In genomic region chr4:109702950-109703663, GRCh38 we compare ENCODE assay signal across 1 cellular context.
TF ChIP-seq lines count a peak whose summit lies in the region.

Gene CASP6 (minus strand): TSS chr4:109703445. CDS start chr4:109703395, 50 bp downstream.

TF ChIP-seq in H1, 55 proteins besides CTCF, POLR2A, EP300 and RAD21:
- no peak for TF ChIP-seq BRCA1 (IDR thresholded peaks at IDR 0.05; ENCODE audit: low read depth, low read length)
- no peak for TF ChIP-seq CTBP2 (IDR thresholded peaks at IDR 0.05; ENCODE audit: borderline replicate concordance, insufficient read depth, insufficient read length, low read length)
- TF ChIP-seq CHD1 (IDR thresholded peaks at IDR 0.05; ENCODE audit: low read depth, low read length) = no peak
- no peak for TF ChIP-seq MAFK (IDR thresholded peaks at IDR 0.05; ENCODE audit: low read depth, low read length)
- TF ChIP-seq USF2 (IDR thresholded peaks at IDR 0.05; ENCODE audit: low read length) = no peak
- peak in 1 of 2 experiments; percentile 38; a peak in 1 of 4 replicates for TF ChIP-seq SIN3A (conservative IDR thresholded peaks at IDR 0.05 in 1 of 2, IDR thresholded peaks at IDR 0.05 in 1 of 2; ENCODE audit: low read depth in 1 of 2, low read length in 2 of 2)
- TF ChIP-seq YY1 (IDR thresholded peaks at IDR 0.05; ENCODE audit: low read depth, low read length) = peak; percentile 43; the same call in 1 of the 2 replicates
- TF ChIP-seq ASH2L (IDR thresholded peaks at IDR 0.05; ENCODE audit: low read length) = peak; percentile 83
- TF ChIP-seq KDM4A (IDR thresholded peaks at IDR 0.05; ENCODE audit: low read depth, low read length, severe bottlenecking) = peak; percentile 95
- TF ChIP-seq SIX5 (IDR thresholded peaks at IDR 0.05; ENCODE audit: low read depth, low read length) = no peak
- TF ChIP-seq TAF7 (optimal IDR thresholded peaks at IDR 0.05; ENCODE audit: borderline replicate concordance, low read depth, low read length) = peak; percentile 29
- peak; percentile 42; the same call in 1 of the 2 replicates for TF ChIP-seq PHF8 (conservative IDR thresholded peaks at IDR 0.05; ENCODE audit: low read depth, low read length)
- no peak for TF ChIP-seq KDM5A (IDR thresholded peaks at IDR 0.05; ENCODE audit: low read length)
- no peak for TF ChIP-seq CBX5 (IDR thresholded peaks at IDR 0.05; ENCODE audit: low read depth, low read length)
- peak in 1 of 2 experiments; percentile 90; a peak in 2 of 4 replicates for TF ChIP-seq HDAC2 (IDR thresholded peaks at IDR 0.05; ENCODE audit: borderline replicate concordance in 1 of 2, low read depth in 2 of 2, low read length in 2 of 2)
- peak; percentile 28; the same call in 1 of the 2 replicates for TF ChIP-seq GTF2F1 (IDR thresholded peaks at IDR 0.05; ENCODE audit: borderline replicate concordance, low read depth, low read length)
- TF ChIP-seq SAP30 (IDR thresholded peaks at IDR 0.05; ENCODE audit: insufficient read depth, insufficient replicate concordance, low read length) = no peak
- no peak for TF ChIP-seq KDM1A (IDR thresholded peaks at IDR 0.05; ENCODE audit: borderline replicate concordance, low read length)
- TF ChIP-seq CBX8 (IDR thresholded peaks at IDR 0.05; ENCODE audit: borderline replicate concordance, low read depth, low read length) = no peak
- peak; percentile 44 for TF ChIP-seq CREB1 (IDR thresholded peaks at IDR 0.05)
- TF ChIP-seq RXRA (IDR thresholded peaks at IDR 0.05; ENCODE audit: insufficient read depth, low read depth, low read length) = no peak
- no peak for TF ChIP-seq NANOG (IDR thresholded peaks at IDR 0.05; ENCODE audit: insufficient read depth, low read depth, low read length, poor library complexity, severe bottlenecking)
- TF ChIP-seq TEAD4 (IDR thresholded peaks at IDR 0.05; ENCODE audit: low read depth, low read length) = no peak
- TF ChIP-seq NRF1 (IDR thresholded peaks at IDR 0.05; ENCODE audit: low read depth, low read length) = 0 out of 2 replicates have a peak, but pooled peaks have one; percentile 2
- no peak for TF ChIP-seq ATF2 (IDR thresholded peaks at IDR 0.05; ENCODE audit: low read length)
- TF ChIP-seq CHD7 (IDR thresholded peaks at IDR 0.05; ENCODE audit: insufficient replicate concordance, low read length) = no peak
- TF ChIP-seq ZNF274 (IDR thresholded peaks at IDR 0.05; ENCODE audit: borderline replicate concordance, extremely low read depth, low read length) = no peak
- TF ChIP-seq SIRT6 (IDR thresholded peaks at IDR 0.05; ENCODE audit: low read length) = no peak
- no peak for TF ChIP-seq SRF (IDR thresholded peaks at IDR 0.05; ENCODE audit: low read depth, low read length)
- peak; percentile 67 for TF ChIP-seq TBP (IDR thresholded peaks at IDR 0.05; ENCODE audit: low read depth, low read length)
- TF ChIP-seq SP4 (IDR thresholded peaks at IDR 0.05; ENCODE audit: low read length) = no peak; the same call in 1 of the 2 replicates
- TF ChIP-seq POLR2AphosphoS5 (IDR thresholded peaks at IDR 0.05; ENCODE audit: low read depth, low read length) = peak; percentile 88
- no peak for TF ChIP-seq E2F6 (IDR thresholded peaks at IDR 0.05)
- TF ChIP-seq SP1 (IDR thresholded peaks at IDR 0.05; ENCODE audit: low read depth, low read length) = no peak
- TF ChIP-seq BACH1 (IDR thresholded peaks at IDR 0.05; ENCODE audit: low read length) = peak; percentile 59; the same call in 1 of the 2 replicates
- TF ChIP-seq CHD2 (IDR thresholded peaks at IDR 0.05; ENCODE audit: low read length) = no peak
- no peak for TF ChIP-seq BCL11A (IDR thresholded peaks at IDR 0.05; ENCODE audit: low read depth in 2 of 2, low read length in 2 of 2)
- TF ChIP-seq RNF2 (IDR thresholded peaks at IDR 0.05; ENCODE audit: borderline replicate concordance, low read depth, low read length, missing control alignments, poor library complexity, severe bottlenecking) = no peak
- TF ChIP-seq RFX5 (IDR thresholded peaks at IDR 0.05; ENCODE audit: borderline replicate concordance, low read depth, low read length) = no peak
- TF ChIP-seq RBBP5 (IDR thresholded peaks at IDR 0.05; ENCODE audit: borderline replicate concordance, low read depth, low read length) = no peak
- 0 out of 2 replicates have a peak, but pooled peaks have one; percentile 9 for TF ChIP-seq GABPA (IDR thresholded peaks at IDR 0.05; ENCODE audit: borderline replicate concordance, insufficient read depth, low read length)
- peak; percentile 80 for TF ChIP-seq TAF1 (IDR thresholded peaks at IDR 0.05; ENCODE audit: low read depth, low read length)
- TF ChIP-seq MAX (IDR thresholded peaks at IDR 0.05) = peak; percentile 22; the same call in 1 of the 2 replicates
- TF ChIP-seq SUZ12 (IDR thresholded peaks at IDR 0.05; ENCODE audit: low read length) = 0 out of 2 replicates have a peak, but pooled peaks have one; percentile 25
- no peak for TF ChIP-seq JUND (IDR thresholded peaks at IDR 0.05; ENCODE audit: low read length)
